9 cellular contexts compared by ENCODE assay signal in the genomic region with DNA sequence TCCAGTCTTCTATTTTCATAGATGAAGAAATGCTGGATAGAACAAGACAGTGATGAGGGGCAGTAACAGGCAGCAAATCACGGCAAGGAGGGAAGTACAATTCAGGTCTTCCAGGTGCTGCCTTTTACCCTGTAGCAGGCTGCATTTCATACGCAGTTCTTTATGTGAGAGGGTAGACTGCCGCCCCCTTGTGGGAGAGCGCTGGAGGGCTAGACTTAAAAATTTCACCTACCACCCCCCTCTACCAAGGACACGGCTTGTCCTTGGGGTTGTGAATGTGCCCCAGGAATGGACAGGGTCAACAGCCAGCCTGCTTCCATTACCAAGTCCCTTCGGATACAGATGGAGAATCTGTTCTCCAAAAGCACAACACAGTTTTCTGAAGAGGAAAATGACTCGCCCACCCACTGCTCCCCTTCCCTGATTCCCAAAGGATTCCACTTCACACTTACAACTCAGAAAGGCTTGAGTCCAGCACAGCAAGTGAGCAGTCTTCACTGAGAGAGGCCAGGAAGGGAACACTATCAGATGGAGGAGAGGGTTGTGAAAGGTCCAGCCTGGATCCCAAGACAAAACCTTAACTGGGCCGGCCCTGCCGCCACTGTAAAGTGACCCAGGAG. TPM values are rescaled to one million over a fixed set of nuclear protein-coding genes. Genes with fewer than 3 reads are reported as not detected.
DNase-seq lines count a peak whose midpoint lies in the region; ATAC-seq, FAIRE-seq and TF ChIP-seq lines count a peak whose summit lies in the region.
"Had no signal": no experiment of that assay in that cellular context is flagged by ENCODE, and none has a peak within 500 bp of the region (broad histone marks: within the 10 kb centered on the region; RNA-seq: fewer than 3 reads in every experiment).

No MANE protein-coding gene starts in this region.

- H3K4me3 Mint-ChIP-seq in activated CD8-positive, alpha-beta T cell treated with anti-CD3 and anti-CD28 coated beads, Interleukin-2, amount 10 ng/mL, durations not matched to agents 7 days and 5 days = no peak overlapping the region

- WGBS in esophagus muscularis mucosa = 57% methylated on average over 5 of the region's 9 CpGs

- intact Hi-C loops in esophagus muscularis mucosa (cut with DNase I) = no loop called here
- intact Hi-C loops in posterior vena cava (cut with DNase I) = no loop called here

- peaks cover 82% of the 10 kb centered on the region for H3K36me3 Mint-ChIP-seq in activated CD8-positive, alpha-beta T cell treated with anti-CD3 and anti-CD28 coated beads, Interleukin-2, amount 10 ng/mL, durations not matched to agents 7 days and 5 days (ENCODE audit: low read depth)

- TF ChIP-seq CTCF in D721Med (IDR thresholded peaks at IDR 0.05; ENCODE audit: insufficient read depth, missing control alignments) (peak; percentile 43), esophagus muscularis mucosa (IDR thresholded peaks at IDR 0.05) (peak in 2 of 3 experiments; percentile 8 to 40)

- no peak overlapping the region for H2AFZ ChIP-seq in Karpas-422 (ENCODE audit: low read length)

- CTCF ChIA-PET in activated CD8-positive, alpha-beta T cell treated with anti-CD3 and anti-CD28 coated beads, Interleukin-2, amount 10 ng/mL, durations not matched to agents 7 days and 5 days (lab: Charles Lee) = interaction anchor here (0.6 to 3.4 kb wide), 16 partner anchors 8 to 328 kb away, joined by 3 to 16 read pairs (median 5); a partner anchor contains a TSS

- peaks cover 19% of the 10 kb centered on the region for H3K79me2 ChIP-seq in Karpas-422 (ENCODE audit: low read length)

- H3K9ac ChIP-seq in Karpas-422 (ENCODE audit: low read length) = no peak overlapping the region

- TF ChIP-seq POLR2A in esophagus muscularis mucosa (IDR thresholded peaks at IDR 0.05; ENCODE audit: low read depth) = no peak

- H3K4me1 ChIP-seq in Karpas-422 (ENCODE audit: low read length) (peaks cover 3% of the 10 kb centered on the region; the same call in 1 of the 2 replicates), esophagus muscularis mucosa (peaks cover 0 to 3% (median 0%) of the 10 kb centered on the region in 4 donors)

- H3K27me3 ChIP-seq in Karpas-422 (ENCODE audit: low read length) = no peaks in the 10 kb centered on the region
- no peaks in the 10 kb centered on the region for H3K27me3 ChIP-seq in esophagus muscularis mucosa

- 0 out of 2 replicates have a peak, but pooled peaks cover 8% of the 10 kb centered on the region for H4K20me1 ChIP-seq in Karpas-422 (ENCODE audit: insufficient read depth, low read depth, low read length)

- H3K9me3 Mint-ChIP-seq in activated CD8-positive, alpha-beta T cell treated with anti-CD3 and anti-CD28 coated beads, Interleukin-2, amount 10 ng/mL, durations not matched to agents 7 days and 5 days (ENCODE audit: insufficient read depth) = no peaks in the 10 kb centered on the region

- H3K4me1 Mint-ChIP-seq in activated CD8-positive, alpha-beta T cell treated with anti-CD3 and anti-CD28 coated beads, Interleukin-2, amount 10 ng/mL, durations not matched to agents 7 days and 5 days (ENCODE audit: low read depth) = peaks cover 48% of the 10 kb centered on the region

- DNase-seq in D721Med (ENCODE audit: insufficient read length, low spot score) (no peak), Karpas-422 (peak; percentile 77), esophagus muscularis mucosa (ENCODE audit: extremely low spot score) (peak; percentile 68), posterior vena cava (ENCODE audit: low spot score) (no peak), NCI-H345 (lab: John Stamatoyannopoulos, UW) (no peak)
- DNase-seq in activated CD8-positive, alpha-beta T cell treated with anti-CD3 and anti-CD28 coated beads, Interleukin-2, amount 10 ng/mL, durations not matched to agents 7 days and 5 days = peak; percentile 78
- peak; percentile 40 to 51 for DNase-seq in stimulated activated CD4-positive, alpha-beta T cell treated with anti-CD3 and anti-CD28 coated beads, Interleukin-15, amount 100 ng/mL, for 48 hours (ENCODE audit: low read depth in 2 of 2)

- H3K4me2 ChIP-seq in Karpas-422 (ENCODE audit: low read depth, low read length, poor library complexity, severe bottlenecking) = no peak overlapping the region

- peak; percentile 80 for ATAC-seq in activated CD8-positive, alpha-beta T cell treated with anti-CD3 and anti-CD28 coated beads, Interleukin-2, amount 10 ng/mL, durations not matched to agents 7 days and 5 days
- no peak for ATAC-seq in HG03354 (IDR thresholded peaks at IDR 0.05; ENCODE audit: poor library complexity, severe bottlenecking, unreplicated experiment)

- H3K36me3 ChIP-seq in Karpas-422 (ENCODE audit: insufficient read depth, low read length) = peaks cover 84% of the 10 kb centered on the region
- peaks cover 63 to 97% (median 90%) of the 10 kb centered on the region in 4 donors for H3K36me3 ChIP-seq in esophagus muscularis mucosa

- H3K9me3 ChIP-seq in Karpas-422 (ENCODE audit: low read length) (no peaks in the 10 kb centered on the region), esophagus muscularis mucosa (no peaks in the 10 kb centered on the region)

- no peak for TF ChIP-seq EP300 in esophagus muscularis mucosa (IDR thresholded peaks at IDR 0.05)

- H3K4me3 ChIP-seq in Karpas-422 (ENCODE audit: low read length) (no peak overlapping the region), esophagus muscularis mucosa (no peak overlapping the region)
- H3K4me3 ChIP-seq: skin epidermis had no signal

- no peak overlapping the region for H3K27ac ChIP-seq in Karpas-422 (ENCODE audit: low read length)
- H3K27ac ChIP-seq in esophagus muscularis mucosa (replicated peaks in 1 of 4) = no peak overlapping the region

- H3K27ac Mint-ChIP-seq in activated CD8-positive, alpha-beta T cell treated with anti-CD3 and anti-CD28 coated beads, Interleukin-2, amount 10 ng/mL, durations not matched to agents 7 days and 5 days = peak overlapping the region; percentile 56

- H3K27me3 Mint-ChIP-seq in activated CD8-positive, alpha-beta T cell treated with anti-CD3 and anti-CD28 coated beads, Interleukin-2, amount 10 ng/mL, durations not matched to agents 7 days and 5 days (ENCODE audit: low read depth) = no peaks in the 10 kb centered on the region

- H3K9me2 ChIP-seq in Karpas-422 (replicated peaks; ENCODE audit: insufficient read depth, low read length) = no peaks in the 10 kb centered on the region

- FAIRE-seq in D721Med (lab: Jason Lieb, UNC) = no peak

- POLR2A ChIA-PET in activated CD8-positive, alpha-beta T cell treated with anti-CD3 and anti-CD28 coated beads, Interleukin-2, amount 10 ng/mL, durations not matched to agents 7 days and 5 days (lab: Charles Lee) = interaction anchor here (1.4 kb wide), 1 partner anchor 242 kb away, joined by 3 read pairs; no protein-coding TSS in a partner anchor

RNA-seq across cellular contexts. Expression of a gene that starts 7.4 kb away (rescaled TPM):
- total RNA-seq in Karpas-422 (2014; rRNA removed; shearing (Covaris generic); ENCODE audit: low replicate concordance) = 58.0 and 59.7 TPM in 2 replicates
- 10 to 100 TPM; 54.3 to 57.8 TPM for total RNA-seq in activated CD8-positive, alpha-beta T cell treated with anti-CD3 and anti-CD28 coated beads, Interleukin-2, amount 10 ng/mL, durations not matched to agents 7 days and 5 days
- total RNA-seq in esophagus muscularis mucosa (10 to 100 TPM; 20.8 to 27.6 (median 25.7) TPM), posterior vena cava (10 to 100 TPM; 20.9 to 21.2 TPM)

RNA-seq across cellular contexts. Expression of a gene that starts 7.6 kb away (rescaled TPM):
- 362 and 590 TPM in 2 replicates for total RNA-seq in Karpas-422 (2014; rRNA removed; shearing (Covaris generic); ENCODE audit: low replicate concordance)
- total RNA-seq in activated CD8-positive, alpha-beta T cell treated with anti-CD3 and anti-CD28 coated beads, Interleukin-2, amount 10 ng/mL, durations not matched to agents 7 days and 5 days = 100 to 1,000 TPM; 396 to 404 TPM
- 100 to 1,000 TPM; 177 to 203 (median 192) TPM for total RNA-seq in esophagus muscularis mucosa
- 100 to 1,000 TPM; 148 to 164 TPM for total RNA-seq in posterior vena cava

RNA-seq across cellular contexts. Expression of a gene that starts 14.1 kb away (rescaled TPM):
- total RNA-seq in Karpas-422 (2014; rRNA removed; shearing (Covaris generic); ENCODE audit: low replicate concordance) = 0.90 and 1.3 TPM in 2 replicates
- under 1 TPM; 0.74 to 0.99 TPM for total RNA-seq in activated CD8-positive, alpha-beta T cell treated with anti-CD3 and anti-CD28 coated beads, Interleukin-2, amount 10 ng/mL, durations not matched to agents 7 days and 5 days
- total RNA-seq in esophagus muscularis mucosa (1 to 10 TPM in 3 of 4 donors, under 1 TPM in 1; 0.83 to 1.2 (median 1.2) TPM), posterior vena cava (1 to 10 TPM; 1.5 to 1.6 TPM)

RNA-seq across cellular contexts. Expression of a gene that starts 32.1 kb away (rescaled TPM):
- 0.29 and 0.48 TPM in 2 replicates for total RNA-seq in Karpas-422 (2014; rRNA removed; shearing (Covaris generic); ENCODE audit: low replicate concordance)
- 10 to 100 TPM; 40.1 to 42.1 TPM for total RNA-seq in activated CD8-positive, alpha-beta T cell treated with anti-CD3 and anti-CD28 coated beads, Interleukin-2, amount 10 ng/mL, durations not matched to agents 7 days and 5 days
- 10 to 100 TPM in 3 of 4 donors, 1 to 10 TPM in 1; 7.5 to 23.0 (median 12.2) TPM for total RNA-seq in esophagus muscularis mucosa
- total RNA-seq in posterior vena cava = 10 to 100 TPM; 37.1 to 45.8 TPM

Comparison
In these comparisons a context has a peak if more than half of its experiments do, and no peak if none do; other contexts are left out.
1. DNase-seq: peak in Karpas-422 (single experiment), activated CD8-positive, alpha-beta T cell treated with anti-CD3 and anti-CD28 coated beads, Interleukin-2, amount 10 ng/mL, durations not matched to agents 7 days and 5 days (single experiment), esophagus muscularis mucosa (single experiment) and stimulated activated CD4-positive, alpha-beta T cell treated with anti-CD3 and anti-CD28 coated beads, Interleukin-15, amount 100 ng/mL, for 48 hours (2 of 2); none in D721Med (single experiment), posterior vena cava (single experiment) and NCI-H345 (single experiment).